Comparison of ENCODE assay signal across 1 cellular context in the genomic region with DNA sequence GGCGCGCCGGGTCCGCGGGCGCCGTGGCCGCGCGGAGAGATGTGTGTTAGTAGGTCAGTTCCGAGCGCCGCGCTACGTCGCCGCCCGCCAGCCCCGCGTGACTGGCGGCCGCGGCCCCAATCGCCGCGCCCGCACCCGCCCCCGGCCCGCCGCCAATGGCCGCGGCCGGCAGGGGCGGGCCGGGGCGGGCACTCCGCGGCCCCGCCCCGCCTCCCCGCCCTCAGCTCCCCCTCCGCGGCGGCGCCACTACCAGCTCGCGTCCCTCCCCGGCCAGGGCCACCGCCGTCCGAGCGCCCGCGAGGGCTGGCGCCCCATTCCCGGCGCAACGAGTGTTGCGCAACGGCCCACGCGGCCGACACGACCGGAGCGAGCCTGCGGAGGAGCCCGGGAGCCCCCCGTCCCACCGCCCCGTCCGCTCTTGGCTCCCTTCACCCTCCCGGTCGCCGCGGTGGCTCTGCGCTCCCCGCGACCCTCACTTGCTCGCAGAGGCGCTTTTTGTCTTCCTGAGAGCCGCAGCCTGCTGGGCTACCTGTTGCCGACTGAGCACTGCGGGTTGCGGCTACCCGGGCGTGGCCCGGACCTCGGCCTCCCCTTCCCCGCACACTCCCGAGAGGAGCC.
A peak's percentile ranks its signal among the peaks of the same experiment; 100 is the strongest.
TF ChIP-seq lines count a peak whose summit lies in the region.

A gene with protein sequence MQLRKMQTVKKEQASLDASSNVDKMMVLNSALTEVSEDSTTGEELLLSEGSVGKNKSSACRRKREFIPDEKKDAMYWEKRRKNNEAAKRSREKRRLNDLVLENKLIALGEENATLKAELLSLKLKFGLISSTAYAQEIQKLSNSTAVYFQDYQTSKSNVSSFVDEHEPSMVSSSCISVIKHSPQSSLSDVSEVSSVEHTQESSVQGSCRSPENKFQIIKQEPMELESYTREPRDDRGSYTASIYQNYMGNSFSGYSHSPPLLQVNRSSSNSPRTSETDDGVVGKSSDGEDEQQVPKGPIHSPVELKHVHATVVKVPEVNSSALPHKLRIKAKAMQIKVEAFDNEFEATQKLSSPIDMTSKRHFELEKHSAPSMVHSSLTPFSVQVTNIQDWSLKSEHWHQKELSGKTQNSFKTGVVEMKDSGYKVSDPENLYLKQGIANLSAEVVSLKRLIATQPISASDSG (minus strand): TSS at position 48 of the 618 bp plus-strand sequence. CDS start 13,098 bp downstream, outside the sequence.

TF ChIP-seq in K562, 482 proteins besides CTCF, POLR2A, EP300 and RAD21 (continued from another document and continues in another):
- TF ChIP-seq, protein P1, sequence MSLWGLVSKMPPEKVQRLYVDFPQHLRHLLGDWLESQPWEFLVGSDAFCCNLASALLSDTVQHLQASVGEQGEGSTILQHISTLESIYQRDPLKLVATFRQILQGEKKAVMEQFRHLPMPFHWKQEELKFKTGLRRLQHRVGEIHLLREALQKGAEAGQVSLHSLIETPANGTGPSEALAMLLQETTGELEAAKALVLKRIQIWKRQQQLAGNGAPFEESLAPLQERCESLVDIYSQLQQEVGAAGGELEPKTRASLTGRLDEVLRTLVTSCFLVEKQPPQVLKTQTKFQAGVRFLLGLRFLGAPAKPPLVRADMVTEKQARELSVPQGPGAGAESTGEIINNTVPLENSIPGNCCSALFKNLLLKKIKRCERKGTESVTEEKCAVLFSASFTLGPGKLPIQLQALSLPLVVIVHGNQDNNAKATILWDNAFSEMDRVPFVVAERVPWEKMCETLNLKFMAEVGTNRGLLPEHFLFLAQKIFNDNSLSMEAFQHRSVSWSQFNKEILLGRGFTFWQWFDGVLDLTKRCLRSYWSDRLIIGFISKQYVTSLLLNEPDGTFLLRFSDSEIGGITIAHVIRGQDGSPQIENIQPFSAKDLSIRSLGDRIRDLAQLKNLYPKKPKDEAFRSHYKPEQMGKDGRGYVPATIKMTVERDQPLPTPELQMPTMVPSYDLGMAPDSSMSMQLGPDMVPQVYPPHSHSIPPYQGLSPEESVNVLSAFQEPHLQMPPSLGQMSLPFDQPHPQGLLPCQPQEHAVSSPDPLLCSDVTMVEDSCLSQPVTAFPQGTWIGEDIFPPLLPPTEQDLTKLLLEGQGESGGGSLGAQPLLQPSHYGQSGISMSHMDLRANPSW (CRISPR knock-in tag; IDR thresholded peaks at IDR 0.05) = no peak
- TF ChIP-seq SRSF9 (IDR thresholded peaks at IDR 0.05; ENCODE audit: borderline replicate concordance, low read depth, low read length) (no peak), MTA2 (IDR thresholded peaks at IDR 0.05; ENCODE audit: low read depth) (no peak), SMARCA5 (IDR thresholded peaks at IDR 0.05) (no peak), RBM34 (IDR thresholded peaks at IDR 0.05; ENCODE audit: borderline replicate concordance, insufficient read depth, low read length) (no peak), PRMT5 (CRISPR knock-in tag; IDR thresholded peaks at IDR 0.05) (no peak), ZC3H11A (IDR thresholded peaks at IDR 0.05; ENCODE audit: low read depth, low read length) (no peak), POLR2AphosphoS2 (IDR thresholded peaks at IDR 0.05; ENCODE audit: low read length) (no peak), HMG20A (CRISPR knock-in tag; conservative IDR thresholded peaks at IDR 0.05) (no peak), ELF1 (tag; IDR thresholded peaks at IDR 0.05) (no peak), ZBTB7A (IDR thresholded peaks at IDR 0.05; ENCODE audit: borderline replicate concordance, control insufficient read depth, low read depth, low read length) (peak; percentile 51; the same call in 1 of the 2 replicates), PHF21A (IDR thresholded peaks at IDR 0.05; ENCODE audit: borderline replicate concordance, low read depth) (no peak), ZSCAN32 (CRISPR knock-in tag; IDR thresholded peaks at IDR 0.05) (no peak), NR3C1 (CRISPR knock-in tag; IDR thresholded peaks at IDR 0.05) (peak; percentile 14; the same call in 1 of the 2 replicates), RBFOX2 (IDR thresholded peaks at IDR 0.05; ENCODE audit: low read depth, low read length) (peak; percentile 85), SREBF2 (CRISPR knock-in tag; IDR thresholded peaks at IDR 0.05) (no peak), DPF2 (IDR thresholded peaks at IDR 0.05) (no peak), TEAD4 (IDR thresholded peaks at IDR 0.05; ENCODE audit: low read length) (no peak), TEAD4 (CRISPR knock-in tag; IDR thresholded peaks at IDR 0.05; ENCODE audit: borderline replicate concordance) (no peak), MEIS2 (IDR thresholded peaks at IDR 0.05; ENCODE audit: partially characterized antibody) (no peak), RHOXF2B (CRISPR knock-in tag; conservative IDR thresholded peaks at IDR 0.05) (no peak), ZNF41 (CRISPR knock-in tag; conservative IDR thresholded peaks at IDR 0.05) (no peak), SRSF3 (IDR thresholded peaks at IDR 0.05; ENCODE audit: insufficient read depth, low read length) (no peak), SAFB (IDR thresholded peaks at IDR 0.05; ENCODE audit: borderline replicate concordance, low read depth, low read length) (0 out of 2 replicates have a peak, but pooled peaks have one; percentile 11), CBX2 (IDR thresholded peaks at IDR 0.05; ENCODE audit: insufficient read depth, low read length, poor library complexity, severe bottlenecking) (no peak), SMAD2 (IDR thresholded peaks at IDR 0.05; ENCODE audit: low read depth, low read length) (no peak), RBBP5 (IDR thresholded peaks at IDR 0.05; ENCODE audit: borderline replicate concordance, insufficient read depth, low read length, poor library complexity, severe bottlenecking) (no peak), CTBP1 (IDR thresholded peaks at IDR 0.05; ENCODE audit: borderline replicate concordance) (peak; percentile 11; the same call in 1 of the 2 replicates), CREB1 (IDR thresholded peaks at IDR 0.05) (peak; percentile 84; the same call in 1 of the 2 replicates), CREB1 (CRISPR knock-in tag; IDR thresholded peaks at IDR 0.05) (peak; percentile 7; the same call in 1 of the 2 replicates), NEUROD1 (IDR thresholded peaks at IDR 0.05; ENCODE audit: borderline replicate concordance, low read depth, low read length, partially characterized antibody) (no peak)
- TF ChIP-seq, protein P2, sequence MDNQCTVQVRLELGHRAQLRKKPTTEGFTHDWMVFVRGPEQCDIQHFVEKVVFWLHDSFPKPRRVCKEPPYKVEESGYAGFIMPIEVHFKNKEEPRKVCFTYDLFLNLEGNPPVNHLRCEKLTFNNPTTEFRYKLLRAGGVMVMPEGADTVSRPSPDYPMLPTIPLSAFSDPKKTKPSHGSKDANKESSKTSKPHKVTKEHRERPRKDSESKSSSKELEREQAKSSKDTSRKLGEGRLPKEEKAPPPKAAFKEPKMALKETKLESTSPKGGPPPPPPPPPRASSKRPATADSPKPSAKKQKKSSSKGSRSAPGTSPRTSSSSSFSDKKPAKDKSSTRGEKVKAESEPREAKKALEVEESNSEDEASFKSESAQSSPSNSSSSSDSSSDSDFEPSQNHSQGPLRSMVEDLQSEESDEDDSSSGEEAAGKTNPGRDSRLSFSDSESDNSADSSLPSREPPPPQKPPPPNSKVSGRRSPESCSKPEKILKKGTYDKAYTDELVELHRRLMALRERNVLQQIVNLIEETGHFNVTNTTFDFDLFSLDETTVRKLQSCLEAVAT (IDR thresholded peaks at IDR 0.05) = no peak
- TF ChIP-seq, protein P3, sequence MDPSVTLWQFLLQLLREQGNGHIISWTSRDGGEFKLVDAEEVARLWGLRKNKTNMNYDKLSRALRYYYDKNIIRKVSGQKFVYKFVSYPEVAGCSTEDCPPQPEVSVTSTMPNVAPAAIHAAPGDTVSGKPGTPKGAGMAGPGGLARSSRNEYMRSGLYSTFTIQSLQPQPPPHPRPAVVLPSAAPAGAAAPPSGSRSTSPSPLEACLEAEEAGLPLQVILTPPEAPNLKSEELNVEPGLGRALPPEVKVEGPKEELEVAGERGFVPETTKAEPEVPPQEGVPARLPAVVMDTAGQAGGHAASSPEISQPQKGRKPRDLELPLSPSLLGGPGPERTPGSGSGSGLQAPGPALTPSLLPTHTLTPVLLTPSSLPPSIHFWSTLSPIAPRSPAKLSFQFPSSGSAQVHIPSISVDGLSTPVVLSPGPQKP (CRISPR knock-in tag; IDR thresholded peaks at IDR 0.05) = no peak
- TF ChIP-seq, protein P4, sequence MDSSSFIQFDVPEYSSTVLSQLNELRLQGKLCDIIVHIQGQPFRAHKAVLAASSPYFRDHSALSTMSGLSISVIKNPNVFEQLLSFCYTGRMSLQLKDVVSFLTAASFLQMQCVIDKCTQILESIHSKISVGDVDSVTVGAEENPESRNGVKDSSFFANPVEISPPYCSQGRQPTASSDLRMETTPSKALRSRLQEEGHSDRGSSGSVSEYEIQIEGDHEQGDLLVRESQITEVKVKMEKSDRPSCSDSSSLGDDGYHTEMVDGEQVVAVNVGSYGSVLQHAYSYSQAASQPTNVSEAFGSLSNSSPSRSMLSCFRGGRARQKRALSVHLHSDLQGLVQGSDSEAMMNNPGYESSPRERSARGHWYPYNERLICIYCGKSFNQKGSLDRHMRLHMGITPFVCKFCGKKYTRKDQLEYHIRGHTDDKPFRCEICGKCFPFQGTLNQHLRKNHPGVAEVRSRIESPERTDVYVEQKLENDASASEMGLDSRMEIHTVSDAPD (CRISPR knock-in tag; IDR thresholded peaks at IDR 0.05) = no peak
- TF ChIP-seq, protein P5, sequence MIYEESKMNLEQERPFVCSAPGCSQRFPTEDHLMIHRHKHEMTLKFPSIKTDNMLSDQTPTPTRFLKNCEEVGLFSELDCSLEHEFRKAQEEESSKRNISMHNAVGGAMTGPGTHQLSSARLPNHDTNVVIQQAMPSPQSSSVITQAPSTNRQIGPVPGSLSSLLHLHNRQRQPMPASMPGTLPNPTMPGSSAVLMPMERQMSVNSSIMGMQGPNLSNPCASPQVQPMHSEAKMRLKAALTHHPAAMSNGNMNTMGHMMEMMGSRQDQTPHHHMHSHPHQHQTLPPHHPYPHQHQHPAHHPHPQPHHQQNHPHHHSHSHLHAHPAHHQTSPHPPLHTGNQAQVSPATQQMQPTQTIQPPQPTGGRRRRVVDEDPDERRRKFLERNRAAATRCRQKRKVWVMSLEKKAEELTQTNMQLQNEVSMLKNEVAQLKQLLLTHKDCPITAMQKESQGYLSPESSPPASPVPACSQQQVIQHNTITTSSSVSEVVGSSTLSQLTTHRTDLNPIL (CRISPR knock-in tag; IDR thresholded peaks at IDR 0.05) = no peak
- TF ChIP-seq, protein P6, sequence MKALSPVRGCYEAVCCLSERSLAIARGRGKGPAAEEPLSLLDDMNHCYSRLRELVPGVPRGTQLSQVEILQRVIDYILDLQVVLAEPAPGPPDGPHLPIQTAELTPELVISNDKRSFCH (CRISPR knock-in tag; IDR thresholded peaks at IDR 0.05) = no peak
- TF ChIP-seq, protein P6 (tag; IDR thresholded peaks at IDR 0.05) = no peak
- TF ChIP-seq, protein P7, sequence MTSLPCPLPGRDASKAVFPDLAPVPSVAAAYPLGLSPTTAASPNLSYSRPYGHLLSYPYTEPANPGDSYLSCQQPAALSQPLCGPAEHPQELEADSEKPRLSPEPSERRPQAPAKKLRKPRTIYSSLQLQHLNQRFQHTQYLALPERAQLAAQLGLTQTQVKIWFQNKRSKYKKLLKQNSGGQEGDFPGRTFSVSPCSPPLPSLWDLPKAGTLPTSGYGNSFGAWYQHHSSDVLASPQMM (CRISPR knock-in tag; IDR thresholded peaks at IDR 0.05) = no peak
- TF ChIP-seq, protein P8, sequence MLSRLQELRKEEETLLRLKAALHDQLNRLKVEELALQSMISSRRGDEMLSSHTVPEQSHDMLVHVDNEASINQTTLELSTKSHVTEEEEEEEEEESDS (CRISPR knock-in tag; IDR thresholded peaks at IDR 0.05) = no peak
- TF ChIP-seq, protein P9, sequence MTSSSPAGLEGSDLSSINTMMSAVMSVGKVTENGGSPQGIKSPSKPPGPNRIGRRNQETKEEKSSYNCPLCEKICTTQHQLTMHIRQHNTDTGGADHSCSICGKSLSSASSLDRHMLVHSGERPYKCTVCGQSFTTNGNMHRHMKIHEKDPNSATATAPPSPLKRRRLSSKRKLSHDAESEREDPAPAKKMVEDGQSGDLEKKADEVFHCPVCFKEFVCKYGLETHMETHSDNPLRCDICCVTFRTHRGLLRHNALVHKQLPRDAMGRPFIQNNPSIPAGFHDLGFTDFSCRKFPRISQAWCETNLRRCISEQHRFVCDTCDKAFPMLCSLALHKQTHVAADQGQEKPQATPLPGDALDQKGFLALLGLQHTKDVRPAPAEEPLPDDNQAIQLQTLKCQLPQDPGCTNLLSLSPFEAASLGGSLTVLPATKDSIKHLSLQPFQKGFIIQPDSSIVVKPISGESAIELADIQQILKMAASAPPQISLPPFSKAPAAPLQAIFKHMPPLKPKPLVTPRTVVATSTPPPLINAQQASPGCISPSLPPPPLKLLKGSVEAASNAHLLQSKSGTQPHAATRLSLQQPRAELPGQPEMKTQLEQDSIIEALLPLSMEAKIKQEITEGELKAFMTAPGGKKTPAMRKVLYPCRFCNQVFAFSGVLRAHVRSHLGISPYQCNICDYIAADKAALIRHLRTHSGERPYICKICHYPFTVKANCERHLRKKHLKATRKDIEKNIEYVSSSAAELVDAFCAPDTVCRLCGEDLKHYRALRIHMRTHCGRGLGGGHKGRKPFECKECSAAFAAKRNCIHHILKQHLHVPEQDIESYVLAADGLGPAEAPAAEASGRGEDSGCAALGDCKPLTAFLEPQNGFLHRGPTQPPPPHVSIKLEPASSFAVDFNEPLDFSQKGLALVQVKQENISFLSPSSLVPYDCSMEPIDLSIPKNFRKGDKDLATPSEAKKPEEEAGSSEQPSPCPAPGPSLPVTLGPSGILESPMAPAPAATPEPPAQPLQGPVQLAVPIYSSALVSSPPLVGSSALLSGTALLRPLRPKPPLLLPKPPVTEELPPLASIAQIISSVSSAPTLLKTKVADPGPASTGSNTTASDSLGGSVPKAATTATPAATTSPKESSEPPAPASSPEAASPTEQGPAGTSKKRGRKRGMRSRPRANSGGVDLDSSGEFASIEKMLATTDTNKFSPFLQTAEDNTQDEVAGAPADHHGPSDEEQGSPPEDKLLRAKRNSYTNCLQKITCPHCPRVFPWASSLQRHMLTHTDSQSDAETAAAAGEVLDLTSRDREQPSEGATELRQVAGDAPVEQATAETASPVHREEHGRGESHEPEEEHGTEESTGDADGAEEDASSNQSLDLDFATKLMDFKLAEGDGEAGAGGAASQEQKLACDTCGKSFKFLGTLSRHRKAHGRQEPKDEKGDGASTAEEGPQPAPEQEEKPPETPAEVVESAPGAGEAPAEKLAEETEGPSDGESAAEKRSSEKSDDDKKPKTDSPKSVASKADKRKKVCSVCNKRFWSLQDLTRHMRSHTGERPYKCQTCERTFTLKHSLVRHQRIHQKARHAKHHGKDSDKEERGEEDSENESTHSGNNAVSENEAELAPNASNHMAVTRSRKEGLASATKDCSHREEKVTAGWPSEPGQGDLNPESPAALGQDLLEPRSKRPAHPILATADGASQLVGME (CRISPR knock-in tag; IDR thresholded peaks at IDR 0.05) = no peak
